In the genomic region with DNA sequence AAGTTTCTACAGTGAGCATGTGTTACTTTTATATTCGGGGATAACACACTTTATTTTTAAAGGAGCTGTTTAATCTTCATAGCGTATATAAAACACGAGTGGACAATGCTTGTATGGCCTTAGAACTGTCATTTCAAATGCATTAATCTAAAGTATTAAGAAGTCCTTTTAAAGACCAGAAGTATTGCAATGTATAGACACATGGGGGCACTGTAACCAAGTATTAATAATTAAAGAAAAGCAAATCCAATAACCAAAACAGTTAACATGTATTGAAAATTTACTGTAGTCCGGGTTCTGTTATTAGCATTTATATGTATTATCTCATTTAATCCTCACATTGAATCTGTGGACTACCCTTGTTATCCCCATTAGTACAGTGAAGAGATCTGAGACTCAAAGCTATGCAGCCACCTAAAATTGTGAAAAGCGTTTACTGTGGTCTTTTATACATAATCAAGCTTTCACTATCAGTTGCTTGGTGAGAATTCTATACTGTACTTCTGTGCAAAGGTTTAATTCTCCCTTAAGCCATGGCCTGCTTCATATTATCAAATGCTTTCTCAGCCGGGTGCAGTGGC, we compare ENCODE assay signal across 9 cellular contexts. TPM values are rescaled to one million over a fixed set of nuclear protein-coding genes. Genes with fewer than 3 reads are reported as not detected.
DNase-seq lines count a peak whose midpoint lies in the region; ATAC-seq and TF ChIP-seq lines count a peak whose summit lies in the region.
"Had no signal": no experiment of that assay in that cellular context is flagged by ENCODE, and none has a peak within 500 bp of the region (broad histone marks: within the 10 kb centered on the region; RNA-seq: fewer than 3 reads in every experiment).

No MANE protein-coding gene starts in this region.

- no peaks in the 10 kb centered on the region for H3K4me1 ChIP-seq in BE2C
- H3K4me1 ChIP-seq in vagina = no peaks in the 10 kb centered on the region
- no peaks in the 10 kb centered on the region for H3K4me1 ChIP-seq in transverse colon

- no peaks in the 10 kb centered on the region for H3K27me3 ChIP-seq in BE2C
- H3K27me3 ChIP-seq in vagina = no peaks in the 10 kb centered on the region
- no peaks in the 10 kb centered on the region for H3K27me3 ChIP-seq in transverse colon
- H3K27me3 ChIP-seq: neutrophil had no signal

- 57 to 73% methylated on average over 5 to 6 of the region's 6 CpGs for WGBS in transverse colon (ENCODE audit: low coverage in 1 of 2), 2 donors

- H3K27ac ChIP-seq in vagina (no peak overlapping the region), transverse colon (no peak overlapping the region)
- H3K27ac ChIP-seq: neutrophil had no signal

- H3K9me3 ChIP-seq in BE2C = no peaks in the 10 kb centered on the region
- no peaks in the 10 kb centered on the region for H3K9me3 ChIP-seq in vagina
- H3K9me3 ChIP-seq in transverse colon = no peaks in the 10 kb centered on the region
- H3K9me3 ChIP-seq: neutrophil had no signal

- in situ Hi-C loops in transverse colon (cut with MboI; ENCODE audit: low pct_ligation_motif_present in 1 of 4, low pct_unique_long_range_greater_than_20kb in 1 of 4, low sequenced_read_pairs in 3 of 4) = no loop called here

- H3K36me3 ChIP-seq in BE2C = no peaks in the 10 kb centered on the region
- no peaks in the 10 kb centered on the region for H3K36me3 ChIP-seq in vagina
- no peaks in the 10 kb centered on the region for H3K36me3 ChIP-seq in transverse colon
- H3K36me3 ChIP-seq: neutrophil had no signal

- no peak overlapping the region for H3K4me3 ChIP-seq in BE2C (ENCODE audit: low read depth, low read length)
- no peak overlapping the region for H3K4me3 ChIP-seq in vagina
- H3K4me3 ChIP-seq in transverse colon = no peak overlapping the region

- peak; percentile 62 for ATAC-seq in GM18867 (IDR thresholded peaks at IDR 0.05; ENCODE audit: unreplicated experiment)

- TF ChIP-seq CTCF in BE2C (IDR thresholded peaks at IDR 0.05; ENCODE audit: low read depth, low read length) (peak; percentile 26; the same call in 1 of the 2 replicates), vagina (IDR thresholded peaks at IDR 0.05) (no peak), transverse colon (IDR thresholded peaks at IDR 0.05) (peak in 2 of 5 experiments; percentile 15 to 23)

- intact Hi-C loops in vagina (cut with DNase I) (no loop called here), transverse colon (cut with DNase I; ENCODE audit: low total_unique reads) (no loop called here)

- DNase-seq in BE2C (no peak), NCI-H748 treated with DMSO at 0.1 percent for 48 hours (lab: John Stamatoyannopoulos, UW) (peak; percentile 15), fibroblast of peridontal ligament (ENCODE audit: extremely low read depth) (peak; percentile 52), activated gamma-delta T cell treated with Interleukin-2 at 50 U/mL for 16 hours (no peak), vagina (ENCODE audit: extremely low spot score in 2 of 2) (no peak), NCI-H128 (lab: John Stamatoyannopoulos, UW; ENCODE audit: unreplicated experiment) (no peak), transverse colon (no peak)

- no peak for TF ChIP-seq EP300 in transverse colon (IDR thresholded peaks at IDR 0.05; ENCODE audit: low read depth)

- TF ChIP-seq POLR2A in vagina (IDR thresholded peaks at IDR 0.05) (no peak), transverse colon (IDR thresholded peaks at IDR 0.05) (no peak)

RNA-seq across cellular contexts. Expression of a gene that starts 10.1 kb away (rescaled TPM):
- polyA plus RNA-seq in BE2C (2012; ENCODE audit: insufficient read depth, insufficient read length, low read depth) = not detected
- total RNA-seq in vagina = not detected
- total RNA-seq in transverse colon = 10 to 100 TPM in 3 of 4 donors, 1 to 10 TPM in 1; 2.0 to 47.1 (median 27.8) TPM

Comparison
In these comparisons a context has a peak if more than half of its experiments do, and no peak if none do; other contexts are left out.
1. DNase-seq: peak in NCI-H748 treated with DMSO at 0.1 percent for 48 hours (single experiment) and fibroblast of peridontal ligament (single experiment); none in BE2C (single experiment), activated gamma-delta T cell treated with Interleukin-2 at 50 U/mL for 16 hours (single experiment), vagina (0 of 2), NCI-H128 (single experiment) and transverse colon (single experiment).